25 cellular contexts compared by ENCODE assay signal in the genomic region with DNA sequence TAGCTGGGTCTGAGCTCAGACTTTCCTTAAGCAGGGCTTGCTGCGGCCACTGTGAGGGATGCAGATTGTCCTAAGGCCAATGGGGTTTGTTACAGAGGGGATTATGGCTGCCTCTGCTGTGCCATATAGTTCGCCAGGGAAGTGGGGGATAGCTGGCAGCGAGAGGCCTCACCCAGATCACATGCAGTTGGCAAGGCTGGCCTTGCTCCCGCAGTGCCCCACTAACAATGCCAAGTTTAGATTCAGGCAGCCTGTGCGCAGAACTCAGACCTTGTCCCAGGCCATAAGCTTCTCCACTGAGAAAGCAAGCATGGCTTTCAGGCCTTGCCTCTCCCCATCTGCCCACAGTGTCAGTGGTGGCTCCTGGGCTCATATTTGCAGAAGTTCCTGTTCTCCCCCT. TPM values are rescaled to one million over a fixed set of nuclear protein-coding genes. Genes with fewer than 3 reads are reported as not detected.
A peak's percentile ranks its signal among the peaks of the same experiment; 100 is the strongest.
DNase-seq lines count a peak whose midpoint lies in the region; ATAC-seq, FAIRE-seq and TF ChIP-seq lines count a peak whose summit lies in the region.
"Had no signal": no experiment of that assay in that cellular context is flagged by ENCODE, and none has a peak within 500 bp of the region (broad histone marks: within the 10 kb centered on the region; RNA-seq: fewer than 3 reads in every experiment).

No MANE protein-coding gene starts in this region.

- H3K79me2 ChIP-seq in GM23248 (ENCODE audit: insufficient read depth) (peaks cover under 1% of the 10 kb centered on the region; the same call in 1 of the 2 replicates), H1 (ENCODE audit: control insufficient read depth in 1 of 2, insufficient read depth in 2 of 2, low read length in 2 of 2) (no peaks in the 10 kb centered on the region)

- FAIRE-seq in H1 (lab: Jason Lieb, UNC): no peak
- FAIRE-seq: endothelial cell of umbilical vein had no signal

- TF ChIP-seq CTCF in H1 (IDR thresholded peaks at IDR 0.05; ENCODE audit: control extremely low read depth in 1 of 3, insufficient read depth in 1 of 3, low read depth in 1 of 3, low read length in 3 of 3) (no peak), spleen (IDR thresholded peaks at IDR 0.05 in 8 of 11, conservative IDR thresholded peaks at IDR 0.05 in 3 of 11) (no peak)

- no peak overlapping the region for H3K4ac ChIP-seq in H1 (replicated peaks; ENCODE audit: insufficient read length, low read depth, low read length)

- 0 out of 2 replicates have a peak overlapping the region, but pooled peaks have one; percentile 27 for H2BK12ac ChIP-seq in H1 (ENCODE audit: low read depth, low read length)

- H3K27ac ChIP-seq in GM23248 (no peak overlapping the region), H1 (ENCODE audit: low read depth, low read length) (no peak overlapping the region), spleen (peak overlapping the region in 5 of 8 donors; percentile 3 to 53 (median 33))
- H3K27ac ChIP-seq: brain microvascular endothelial cell, neutrophil, PC-9, SK-N-MC had no signal

- H2AK5ac ChIP-seq in H1 (ENCODE audit: low read depth, low read length): no peak overlapping the region

- no peak for ATAC-seq in natural killer cell treated with Interleukin-12 subunit alpha and Interleukin-12 subunit beta and Interleukin-15 and Interleukin-18, amount 100 ng/mL, for 72 hours
- ATAC-seq in HG03521 (IDR thresholded peaks at IDR 0.05; ENCODE audit: unreplicated experiment): no peak
- ATAC-seq: activated naive CD4-positive, alpha-beta T cell treated with anti-CD3 and anti-CD28 coated beads, Interleukin-2, amount 50 U/mL, for 72 hours; stimulated activated naive CD8-positive, alpha-beta T cell treated with anti-CD3 and anti-CD28 coated beads, Interleukin-15, Interleukin-2, amounts not matched to agents 100 U/mL and 50 U/mL, for 24 hours had no signal

- 0 out of 2 replicates have a peak overlapping the region, but pooled peaks have one; percentile 61 for H2BK15ac ChIP-seq in H1 (ENCODE audit: low read length)

- intact Hi-C loops in spleen (cut with DNase I; ENCODE audit: low total_unique reads): no loop called here

- no peak overlapping the region for H3K23ac ChIP-seq in H1 (ENCODE audit: insufficient read length)

- H3K4me1 Mint-ChIP-seq in natural killer cell treated with Interleukin-12 subunit alpha and Interleukin-12 subunit beta and Interleukin-15 and Interleukin-18, amount 100 ng/mL, for 72 hours (ENCODE audit: low read depth in 2 of 2): peaks cover 15 to 20% of the 10 kb centered on the region in 2 donors

- H4K20me1 ChIP-seq in GM23248 (ENCODE audit: insufficient read depth) (no peaks in the 10 kb centered on the region), H1 (replicated peaks in 1 of 2; ENCODE audit: control insufficient read depth in 1 of 2, insufficient read depth in 2 of 2, low read length in 2 of 2) (no peaks in the 10 kb centered on the region)

- TF ChIP-seq POLR2A in H1 (IDR thresholded peaks at IDR 0.05; ENCODE audit: control extremely low read depth in 1 of 2, low read depth in 2 of 2, low read length in 2 of 2) (no peak), spleen (IDR thresholded peaks at IDR 0.05) (no peak)

- H3K9me3 Mint-ChIP-seq in natural killer cell treated with Interleukin-12 subunit alpha and Interleukin-12 subunit beta and Interleukin-15 and Interleukin-18, amount 100 ng/mL, for 72 hours: peaks cover 3% of the 10 kb centered on the region
- H3K9me3 Mint-ChIP-seq: dendritic cell treated with granulocyte-macrophage colony-stimulating factor and Interleukin-4, amounts not matched to agents 40 ng/mL and 50 ng/mL, for 4 days had no signal

- POLR2A ChIA-PET in H1 (lab: Charles Lee; ENCODE audit: partially characterized antibody): interaction anchor here (0.8 to 1.4 kb wide), 2 partner anchors 58 to 238 kb away, joined by 3 read pairs; no protein-coding TSS in a partner anchor

- peak overlapping the region; percentile 12 for H3K4me2 ChIP-seq in GM23248 (ENCODE audit: unreplicated experiment)
- no peak overlapping the region for H3K4me2 ChIP-seq in H1 (ENCODE audit: insufficient read depth in 1 of 2, low read depth in 2 of 2, low read length in 2 of 2)
- H3K4me2 ChIP-seq: PC-9 had no signal

- H3K36me3 Mint-ChIP-seq in natural killer cell treated with Interleukin-12 subunit alpha and Interleukin-12 subunit beta and Interleukin-15 and Interleukin-18, amount 100 ng/mL, for 72 hours: peaks cover 6% of the 10 kb centered on the region

- H3K4me1 ChIP-seq in GM23248 (ENCODE audit: insufficient read depth) (peaks cover 24% of the 10 kb centered on the region), H1 (replicated peaks in 1 of 4; ENCODE audit: control insufficient read depth in 3 of 4, insufficient read depth in 4 of 4, low read length in 3 of 4) (peaks cover 0 to 8% (median 5%) of the 10 kb centered on the region in 4 experiments; a peak in 4 of 7 replicates), spleen (peaks cover 6 to 12% (median 8%) of the 10 kb centered on the region in 6 donors)

- no peak overlapping the region for H4K8ac ChIP-seq in H1 (ENCODE audit: extremely low read depth, insufficient read depth, low read length)

- H3K9ac ChIP-seq in GM23248 (no peak overlapping the region), H1 (replicated peaks in 1 of 4; ENCODE audit: extremely low read depth in 1 of 4, low read depth in 3 of 4, low read length in 3 of 4) (no peak overlapping the region)

- H3K14ac ChIP-seq in H1 (ENCODE audit: insufficient read length): no peak overlapping the region

- H3K4me3 ChIP-seq in GM23248: no peak overlapping the region
- H3K4me3 ChIP-seq in H1 (ENCODE audit: extremely low read depth in 1 of 4, insufficient read depth in 2 of 4, low read depth in 3 of 4, low read length in 4 of 4): no peak overlapping the region
- no peak overlapping the region for H3K4me3 ChIP-seq in spleen
- H3K4me3 ChIP-seq: PC-9, SK-N-MC had no signal

- H3K9me3 ChIP-seq in GM23248 (ENCODE audit: low read depth) (no peaks in the 10 kb centered on the region), H1 (ENCODE audit: insufficient read depth in 2 of 2, low read depth in 1 of 2, low read length in 1 of 2) (peaks cover 0 to 7% of the 10 kb centered on the region in 2 experiments; a peak in 3 of 4 replicates), spleen (peaks cover 0 to 9% (median 5%) of the 10 kb centered on the region in 8 donors)
- H3K9me3 ChIP-seq: neutrophil had no signal

- peaks cover 3% of the 10 kb centered on the region; the same call in 1 of the 2 replicates for H3K23me2 ChIP-seq in H1 (ENCODE audit: low read depth, low read length)

- H4K5ac ChIP-seq in H1 (ENCODE audit: insufficient read length, low read depth, low read length): no peak overlapping the region

- TF ChIP-seq RAD21 in H1 (IDR thresholded peaks at IDR 0.05 in 1 of 2, conservative IDR thresholded peaks at IDR 0.05 in 1 of 2; ENCODE audit: low read depth in 2 of 2, low read length in 2 of 2): no peak

- H3K27ac Mint-ChIP-seq in natural killer cell treated with Interleukin-12 subunit alpha and Interleukin-12 subunit beta and Interleukin-15 and Interleukin-18, amount 100 ng/mL, for 72 hours: peak overlapping the region in 1 of 2 donors; percentile 53
- H3K27ac Mint-ChIP-seq: activated T-helper 1 cell treated with anti-CD3 and anti-CD28 coated beads, Interleukin-12 subunit alpha, Interleukin-12 subunit beta, Interleukin-2, Interleukin-4 antibody, amounts not matched to agents 30 ng/mL and 10 ng/mL and 1 ng/mL, durations not matched to agents 14 hours and 24 hours and 36 hours; CD4-positive, alpha-beta T cell; dendritic cell treated with granulocyte-macrophage colony-stimulating factor and Interleukin-4, amounts not matched to agents 40 ng/mL and 50 ng/mL, for 4 days had no signal

- WGBS in GM23248 (ENCODE audit: low coverage in 1 of 2, low lambda C conversion rate in 2 of 2, missing lambda C conversion rate in 2 of 2), 2 experiments: 50 to 52% methylated on average over 5 of the region's 5 CpGs
- 84% methylated on average over 5 of the region's 5 CpGs; no CpG with 5 or more reads in 1 of the 2 experiments for WGBS in H1 (ENCODE audit: extremely low coverage in 1 of 2, insufficient coverage in 1 of 2, insufficient read length in 1 of 2, insufficient replicate concordance in 2 of 2, low coverage in 1 of 2, low lambda C conversion rate in 2 of 2, missing lambda C conversion rate in 1 of 2), 2 experiments
- 91 to 98% (median 93%) methylated on average over 5 of the region's 5 CpGs for WGBS in spleen, 5 donors

- peaks cover 22% of the 10 kb centered on the region; the same call in 1 of the 2 replicates for H3F3A ChIP-seq in GM23248 (ENCODE audit: insufficient read depth)

- H2AFZ ChIP-seq in GM23248 (0 out of 2 replicates have a peak overlapping the region, but pooled peaks have one; percentile 4), H1 (ENCODE audit: low read length) (no peak overlapping the region)
- H2AFZ ChIP-seq: PC-9 had no signal

- no peak for DNase-seq in GM23248
- DNase-seq in H1 (ENCODE audit: low read depth in 1 of 2, low spot score in 2 of 2): no peak
- DNase-seq in mesenteric fat pad (ENCODE audit: low spot score): peak; percentile 28
- DNase-seq in spleen: no peak
- no peak for DNase-seq in DMS53 (lab: John Stamatoyannopoulos, UW)
- DNase-seq in natural killer cell treated with Interleukin-12 subunit alpha and Interleukin-12 subunit beta and Interleukin-15 and Interleukin-18, amount 100 ng/mL, for 72 hours (ENCODE audit: low spot score): no peak
- DNase-seq in NCI-H2171 treated with DMSO at 0.1 percent for 48 hours (lab: John Stamatoyannopoulos, UW): no peak
- DNase-seq: activated CD4-positive, CD25-positive, alpha-beta regulatory T cell; brain microvascular endothelial cell; CD4-positive, alpha-beta T cell; NCI-H1694; NCI-H2227 treated with DMSO at 0.1 percent for 48 hours; NCI-H774; PC-9; stimulated activated CD4-positive, alpha-beta T cell treated with anti-CD3 and anti-CD28 coated beads, Interleukin-2, amount 100 ng/mL, for 24 hours; stimulated activated naive CD8-positive, alpha-beta T cell treated with anti-CD3 and anti-CD28 coated beads, Interleukin-15, Interleukin-2, amounts not matched to agents 100 U/mL and 50 U/mL, for 24 hours; T-helper 9 cell had no signal

- no peak overlapping the region for H4K91ac ChIP-seq in H1 (replicated peaks; ENCODE audit: insufficient read length, low read length)

- H3K79me1 ChIP-seq in H1 (ENCODE audit: low read depth, low read length): no peaks in the 10 kb centered on the region

- no peaks in the 10 kb centered on the region for H3K36me3 ChIP-seq in GM23248 (ENCODE audit: low read depth)
- no peaks in the 10 kb centered on the region for H3K36me3 ChIP-seq in H1 (ENCODE audit: control insufficient read depth in 2 of 4, insufficient read depth in 4 of 4, low read length in 3 of 4)
- H3K36me3 ChIP-seq in spleen: no peaks in the 10 kb centered on the region
- H3K36me3 ChIP-seq: brain microvascular endothelial cell, neutrophil had no signal

- no peak overlapping the region for H2BK5ac ChIP-seq in H1 (ENCODE audit: low read depth, low read length)

- in situ Hi-C loops in GM23248 (cut with MboI): no loop called here

- no peak overlapping the region for H3K56ac ChIP-seq in H1 (replicated peaks; ENCODE audit: insufficient read length, low read depth, low read length)

- no peaks in the 10 kb centered on the region for H3K27me3 Mint-ChIP-seq in natural killer cell treated with Interleukin-12 subunit alpha and Interleukin-12 subunit beta and Interleukin-15 and Interleukin-18, amount 100 ng/mL, for 72 hours
- H3K27me3 Mint-ChIP-seq: CD4-positive, alpha-beta T cell had no signal

- TF ChIP-seq EP300 in H1 (IDR thresholded peaks at IDR 0.05; ENCODE audit: borderline replicate concordance in 1 of 2, low read depth in 2 of 2, low read length in 2 of 2): no peak

- no peaks in the 10 kb centered on the region for H3K27me3 ChIP-seq in GM23248 (replicated peaks; ENCODE audit: insufficient read depth)
- H3K27me3 ChIP-seq in H1 (replicated peaks in 1 of 4; ENCODE audit: control insufficient read depth in 3 of 4, extremely low read depth in 1 of 4, insufficient read depth in 3 of 4, low read length in 3 of 4): no peaks in the 10 kb centered on the region
- H3K27me3 ChIP-seq in spleen (replicated peaks in 1 of 7): no peaks in the 10 kb centered on the region
- H3K27me3 ChIP-seq: brain microvascular endothelial cell, neutrophil had no signal

- no peak overlapping the region for H2BK120ac ChIP-seq in H1 (replicated peaks; ENCODE audit: low read depth, low read length)

- H3K9me2 ChIP-seq in GM23248 (ENCODE audit: insufficient read depth): no peaks in the 10 kb centered on the region

- H3K18ac ChIP-seq in H1 (ENCODE audit: extremely low read depth, low read length): no peak overlapping the region

- no peak overlapping the region for H3K4me3 Mint-ChIP-seq in natural killer cell treated with Interleukin-12 subunit alpha and Interleukin-12 subunit beta and Interleukin-15 and Interleukin-18, amount 100 ng/mL, for 72 hours
- H3K4me3 Mint-ChIP-seq: activated T-helper 1 cell treated with anti-CD3 and anti-CD28 coated beads, Interleukin-12 subunit alpha, Interleukin-12 subunit beta, Interleukin-2, Interleukin-4 antibody, amounts not matched to agents 30 ng/mL and 10 ng/mL and 1 ng/mL, durations not matched to agents 14 hours and 24 hours and 36 hours; CD4-positive, alpha-beta T cell; dendritic cell treated with granulocyte-macrophage colony-stimulating factor and Interleukin-4, amounts not matched to agents 40 ng/mL and 50 ng/mL, for 4 days had no signal

- no peak overlapping the region for H2BK20ac ChIP-seq in H1 (ENCODE audit: low read length)

- CTCF ChIA-PET in H1 (lab: Charles Lee; ENCODE audit: partially characterized antibody): interaction anchor here (0.6 to 3.1 kb wide), 8 partner anchors 9 to 92 kb away, joined by 3 to 11 read pairs (median 6); a partner anchor contains a TSS

RNA-seq across cellular contexts. Expression of a gene that starts 4.7 kb away (rescaled TPM):
- total RNA-seq in GM23248 (2014; rRNA removed; shearing (Covaris generic)): 37.7 and 43.8 TPM in 2 replicates
- polyA plus RNA-seq in GM23248 (2016; fragmentation: Nextera tagmentation; extraction: Ambion mirVana): 28.4 and 31.6 TPM in 2 replicates
- total RNA-seq in H1 (2021; fragmentation: NEBNext Ultra II Directional; extraction: Animal tissue kit (Norgen Biotek cat#: 25700)): 11.0 and 12.0 TPM in 2 replicates
- polyA plus RNA-seq in H1 (2011; rRNA removed): 7.8 and 8.1 TPM in 2 replicates
- polyA plus RNA-seq in H1 (2011; cell fraction: cytosol; rRNA removed): 10.3 TPM
- 14.1 TPM for polyA plus RNA-seq in H1 (2011; cell fraction: nucleus; rRNA removed)
- polyA plus RNA-seq in H1 (2012, experiment 1 of 2): 13.9 to 18.7 TPM (median 16.3 TPM) in 4 replicates
- 3.6 TPM for polyA plus RNA-seq in H1 (2012, experiment 2 of 2)
- polyA plus RNA-seq in H1 (2013, experiment 1 of 2): 5.3 TPM
- polyA plus RNA-seq in H1 (2013, experiment 2 of 2): 4.5 TPM
- polyA minus RNA-seq in H1 (2011; rRNA and poly(A)+ RNA removed): 16.0 and 25.7 TPM in 2 replicates
- 7.4 TPM for polyA minus RNA-seq in H1 (2011; cell fraction: cytosol; rRNA and poly(A)+ RNA removed)
- 8.8 TPM for polyA minus RNA-seq in H1 (2011; cell fraction: nucleus; rRNA and poly(A)+ RNA removed)
- 168 TPM for total RNA-seq in mesenteric fat pad
- 10 to 100 TPM; 53.2 to 77.2 (median 59.3) TPM for total RNA-seq in spleen
- 10 to 100 TPM; 16.0 to 35.0 (median 20.2) TPM for polyA plus RNA-seq in spleen
- total RNA-seq in natural killer cell treated with Interleukin-12 subunit alpha and Interleukin-12 subunit beta and Interleukin-15 and Interleukin-18, amount 100 ng/mL, for 72 hours: 100 to 1,000 TPM in 1 of 2 donors, 10 to 100 TPM in 1; 92.1 to 231 TPM

RNA-seq across cellular contexts. Expression of a gene that starts 8.9 kb away (rescaled TPM):
- 8.3 and 8.6 TPM in 2 replicates for total RNA-seq in GM23248 (2014; rRNA removed; shearing (Covaris generic))
- polyA plus RNA-seq in GM23248 (2016; fragmentation: Nextera tagmentation; extraction: Ambion mirVana): 12.8 and 14.2 TPM in 2 replicates
- total RNA-seq in H1 (2021; fragmentation: NEBNext Ultra II Directional; extraction: Animal tissue kit (Norgen Biotek cat#: 25700)): not detected in 2 replicates
- polyA plus RNA-seq in H1 (2011; rRNA removed): not detected in 2 replicates
- polyA plus RNA-seq in H1 (2011; cell fraction: cytosol; rRNA removed): 0.05 TPM
- polyA plus RNA-seq in H1 (2011; cell fraction: nucleus; rRNA removed): not detected
- polyA plus RNA-seq in H1 (2012, experiment 1 of 2): not detected in 4 replicates
- not detected for polyA plus RNA-seq in H1 (2012, experiment 2 of 2)
- not detected for polyA plus RNA-seq in H1 (2013, experiment 1 of 2)
- polyA plus RNA-seq in H1 (2013, experiment 2 of 2): not detected
- not detected in 2 replicates for polyA minus RNA-seq in H1 (2011; rRNA and poly(A)+ RNA removed)
- polyA minus RNA-seq in H1 (2011; cell fraction: cytosol; rRNA and poly(A)+ RNA removed): not detected
- not detected for polyA minus RNA-seq in H1 (2011; cell fraction: nucleus; rRNA and poly(A)+ RNA removed)
- total RNA-seq in mesenteric fat pad: 82.3 TPM
- total RNA-seq in spleen: 100 to 1,000 TPM in 1 of 7 donors, 10 to 100 TPM in 6; 33.3 to 108 (median 73.9) TPM
- polyA plus RNA-seq in spleen: 10 to 100 TPM in 2 of 3 donors, 1 to 10 TPM in 1; 10.0 to 24.2 (median 11.4) TPM
- total RNA-seq in natural killer cell treated with Interleukin-12 subunit alpha and Interleukin-12 subunit beta and Interleukin-15 and Interleukin-18, amount 100 ng/mL, for 72 hours: 100 to 1,000 TPM in 1 of 2 donors, 10 to 100 TPM in 1; 42.2 to 129 TPM

RNA-seq across cellular contexts. Expression of a gene that starts 42.4 kb away (rescaled TPM):
- total RNA-seq in GM23248 (2014; rRNA removed; shearing (Covaris generic)): not detected in 2 replicates
- 0.06 TPM in 1 of 2 replicates, not detected in the other for polyA plus RNA-seq in GM23248 (2016; fragmentation: Nextera tagmentation; extraction: Ambion mirVana)
- not detected in 2 replicates for total RNA-seq in H1 (2021; fragmentation: NEBNext Ultra II Directional; extraction: Animal tissue kit (Norgen Biotek cat#: 25700))
- 0.02 TPM in 1 of 2 replicates, not detected in the other for polyA plus RNA-seq in H1 (2011; rRNA removed)
- polyA plus RNA-seq in H1 (2011; cell fraction: cytosol; rRNA removed): not detected
- not detected for polyA plus RNA-seq in H1 (2011; cell fraction: nucleus; rRNA removed)
- not detected in 4 replicates for polyA plus RNA-seq in H1 (2012, experiment 1 of 2)
- polyA plus RNA-seq in H1 (2012, experiment 2 of 2): 0.08 TPM
- not detected for polyA plus RNA-seq in H1 (2013, experiment 1 of 2)
- 0.02 TPM for polyA plus RNA-seq in H1 (2013, experiment 2 of 2)
- 0.66 TPM in 1 of 2 replicates, not detected in the other for polyA minus RNA-seq in H1 (2011; rRNA and poly(A)+ RNA removed)
- not detected for polyA minus RNA-seq in H1 (2011; cell fraction: cytosol; rRNA and poly(A)+ RNA removed)
- not detected for polyA minus RNA-seq in H1 (2011; cell fraction: nucleus; rRNA and poly(A)+ RNA removed)
- 51.4 TPM for total RNA-seq in mesenteric fat pad
- 10 to 100 TPM in 2 of 7 donors, 1 to 10 TPM in 4, not detected in 1; 2.5 to 14.4 (median 4.9) TPM for total RNA-seq in spleen
- 1 to 10 TPM; 3.0 to 4.0 (median 3.9) TPM for polyA plus RNA-seq in spleen
- 1 to 10 TPM in 1 of 2 donors, under 1 TPM in 1; 0.64 to 1.5 TPM for total RNA-seq in natural killer cell treated with Interleukin-12 subunit alpha and Interleukin-12 subunit beta and Interleukin-15 and Interleukin-18, amount 100 ng/mL, for 72 hours
- total RNA-seq: CD4-positive, alpha-beta T cell; mononuclear cell; PC-9 had no signal

Comparison
In these comparisons a context has a peak if more than half of its experiments do, and no peak if none do; other contexts are left out.
1. H3K27ac ChIP-seq: peak in spleen (5 of 8); none in GM23248 (single experiment) and H1 (single experiment).